ENCODE assay signal across 18 cellular contexts in genomic region chr5:76492819-76493189, GRCh38.
"Had no signal": no experiment of that assay in that cellular context is flagged by ENCODE, and none has a peak within 500 bp of the region (broad histone marks: within the 10 kb centered on the region; RNA-seq: fewer than 3 reads in every experiment).

No MANE protein-coding gene starts in this region.

- H3K27me3 ChIP-seq: upper lobe of right lung had no signal

- H3K36me3 ChIP-seq: upper lobe of right lung, WERI-Rb-1 had no signal

- H3K4me1 ChIP-seq: upper lobe of right lung had no signal

- H3K4me3 Mint-ChIP-seq: activated naive CD8-positive, alpha-beta T cell; activated T-cell treated with anti-CD3 and anti-CD28 coated beads, Interleukin-2, amount 50 U/mL, for 24 hours; memory B cell; T-helper 2 cell treated with Interferon-gamma antibody and Interleukin-4, amounts not matched to agents 5 μg/mL and 100 μg/mL, for 36 hours had no signal

- H3K4me3 ChIP-seq: upper lobe of right lung had no signal

- DNase-seq: activated CD4-positive, alpha-beta T cell treated with anti-CD3 and anti-CD28 coated beads for 1 hour; activated naive CD4-positive, alpha-beta T cell; activated T-cell treated with anti-CD3 and anti-CD28 coated beads, Interleukin-2, amount 50 U/mL, for 24 hours; amygdala; effector CD4-positive, alpha-beta T cell; foreskin fibroblast; retina; stimulated activated CD4-positive, alpha-beta T cell treated with anti-CD3 and anti-CD28 coated beads, Interleukin-2, amount 100 ng/mL, for 48 hours; stimulated activated CD8-positive, alpha-beta memory T cell treated with anti-CD3 and anti-CD28 coated beads, Interleukin-4, amount 100 ng/mL, for 48 hours; stimulated activated naive CD4-positive, alpha-beta T cell; upper lobe of right lung; WERI-Rb-1 had no signal

- H3K27me3 Mint-ChIP-seq: activated naive CD8-positive, alpha-beta T cell; activated T-cell treated with anti-CD3 and anti-CD28 coated beads, Interleukin-2, amount 50 U/mL, for 24 hours had no signal

- H3K27ac Mint-ChIP-seq: activated naive CD8-positive, alpha-beta T cell; activated T-cell treated with anti-CD3 and anti-CD28 coated beads, Interleukin-2, amount 50 U/mL, for 24 hours; activated T-helper 2 cell treated with anti-CD3 and anti-CD28 coated beads, Interferon-gamma antibody, Interleukin-2, Interleukin-4, amounts not matched to agents 10 μg/mL and 5 μg/mL and 100 μg/mL, durations not matched to agents 14 hours and 24 hours and 36 hours; memory B cell; progenitor cell of endocrine pancreas; T-helper 2 cell treated with Interferon-gamma antibody and Interleukin-4, amounts not matched to agents 5 μg/mL and 100 μg/mL, for 36 hours had no signal

- H3K9me3 Mint-ChIP-seq: activated T-cell treated with anti-CD3 and anti-CD28 coated beads, Interleukin-2, amount 50 U/mL, for 24 hours; activated T-helper 2 cell treated with anti-CD3 and anti-CD28 coated beads, Interferon-gamma antibody, Interleukin-2, Interleukin-4, amounts not matched to agents 10 μg/mL and 5 μg/mL and 100 μg/mL, durations not matched to agents 14 hours and 24 hours and 36 hours; memory B cell; T-helper 2 cell treated with Interferon-gamma antibody and Interleukin-4, amounts not matched to agents 5 μg/mL and 100 μg/mL, for 36 hours had no signal

- H3K9me3 ChIP-seq: upper lobe of right lung had no signal

- H3K4me1 Mint-ChIP-seq: memory B cell had no signal

- ATAC-seq: SK-N-SH treated with all-trans-retinoic acid at 6 μM for 48 hours, upper lobe of right lung had no signal

- H3K27ac ChIP-seq: upper lobe of right lung, WERI-Rb-1 had no signal
